9 cellular contexts compared by ENCODE assay signal in the genomic region with DNA sequence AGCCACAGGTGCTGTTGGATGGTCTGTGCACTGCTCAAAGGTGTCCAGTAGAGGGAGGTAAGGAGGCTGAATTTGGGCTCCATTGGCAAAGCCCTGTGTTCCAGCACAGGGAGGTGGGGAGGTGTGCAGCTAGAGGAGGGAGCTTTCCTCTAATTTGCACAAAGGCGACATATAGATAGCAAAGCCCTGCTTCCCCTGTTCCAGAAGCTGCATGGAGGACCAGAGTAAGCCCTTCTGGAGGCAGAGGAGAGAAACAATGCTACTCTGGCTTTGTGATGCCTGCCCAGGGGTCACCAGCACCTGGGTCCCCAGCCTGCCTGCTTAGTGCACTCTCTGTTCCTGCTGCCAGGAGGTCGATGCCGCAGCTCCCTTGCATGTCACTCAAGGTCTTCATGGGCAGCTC. TPM values are rescaled to one million over a fixed set of nuclear protein-coding genes. Genes with fewer than 3 reads are reported as not detected.
A peak's percentile ranks its signal among the peaks of the same experiment; 100 is the strongest.
DNase-seq lines count a peak whose midpoint lies in the region; ATAC-seq, FAIRE-seq and TF ChIP-seq lines count a peak whose summit lies in the region.
"Had no signal": no experiment of that assay in that cellular context is flagged by ENCODE, and none has a peak within 500 bp of the region (broad histone marks: within the 10 kb centered on the region; RNA-seq: fewer than 3 reads in every experiment).

No MANE protein-coding gene starts in this region.

- DNase-seq in CD4-positive, alpha-beta memory T cell: peak in 3 of 5 donors; percentile 9 to 11 (median 10)
- DNase-seq in GM18507 (ENCODE audit: extremely low spot score, insufficient read length, low read depth) (peak; percentile 52), NCI-H146 (lab: John Stamatoyannopoulos, UW) (peak; percentile 69), kidney (no peak), testis (peak; percentile 43), superior temporal gyrus (ENCODE audit: extremely low spot score) (no peak)
- DNase-seq in activated naive CD8-positive, alpha-beta T cell treated with anti-CD3 and anti-CD28 coated beads, Interleukin-2, amount 10 ng/mL, durations not matched to agents 7 days and 5 days: no peak

- TF ChIP-seq POLR2A in testis (IDR thresholded peaks at IDR 0.05): no peak

- no peaks in the 10 kb centered on the region for H3K4me1 ChIP-seq in CD4-positive, alpha-beta memory T cell (ENCODE audit: insufficient read depth, low read length)
- H3K4me1 ChIP-seq in kidney (ENCODE audit: control insufficient read depth in 1 of 2, insufficient read depth in 1 of 2, low read depth in 1 of 2, low read length in 2 of 2): peaks cover 0 to 7% of the 10 kb centered on the region in 2 donors
- H3K4me1 ChIP-seq in testis: no peaks in the 10 kb centered on the region

- CTCF ChIA-PET in CD4-positive, alpha-beta memory T cell (lab: Charles Lee; ENCODE audit: partially characterized antibody): interaction anchor here (1.0 to 4.5 kb wide), 6 partner anchors 12 to 244 kb away, joined by 3 to 37 read pairs (median 4); no protein-coding TSS in a partner anchor

- TF ChIP-seq CTCF in kidney (IDR thresholded peaks at IDR 0.05; ENCODE audit: borderline replicate concordance, extremely low read depth, insufficient read depth): peak; percentile 36
- TF ChIP-seq CTCF in testis (IDR thresholded peaks at IDR 0.05): peak in 1 of 3 experiments; percentile 42

- H3K9me3 Mint-ChIP-seq in CD4-positive, alpha-beta memory T cell: peaks cover 0 to 2% (median 0%) of the 10 kb centered on the region in 8 donors
- no peaks in the 10 kb centered on the region for H3K9me3 Mint-ChIP-seq in activated naive CD8-positive, alpha-beta T cell treated with anti-CD3 and anti-CD28 coated beads, Interleukin-2, amount 10 ng/mL, durations not matched to agents 7 days and 5 days

- ATAC-seq in HG02763 (IDR thresholded peaks at IDR 0.05; ENCODE audit: unreplicated experiment): peak; percentile 76
- ATAC-seq in activated naive CD8-positive, alpha-beta T cell treated with anti-CD3 and anti-CD28 coated beads, Interleukin-2, amount 10 ng/mL, durations not matched to agents 7 days and 5 days (ENCODE audit: low read depth): peak; percentile 75

- no peaks in the 10 kb centered on the region for H3K36me3 ChIP-seq in CD4-positive, alpha-beta memory T cell (ENCODE audit: insufficient read depth, low read length)
- no peaks in the 10 kb centered on the region for H3K36me3 ChIP-seq in kidney (ENCODE audit: control insufficient read depth in 1 of 2, insufficient read depth in 2 of 2, low read length in 2 of 2)
- no peaks in the 10 kb centered on the region for H3K36me3 ChIP-seq in testis (ENCODE audit: low read depth, missing control alignments)

- POLR2A ChIA-PET in CD4-positive, alpha-beta memory T cell (lab: Charles Lee; ENCODE audit: partially characterized antibody): no interaction called here
- POLR2A ChIA-PET in activated naive CD8-positive, alpha-beta T cell treated with anti-CD3 and anti-CD28 coated beads, Interleukin-2, amount 10 ng/mL, durations not matched to agents 7 days and 5 days (lab: Charles Lee): no interaction called here

- no peak overlapping the region for H3K4me3 ChIP-seq in CD4-positive, alpha-beta memory T cell (ENCODE audit: low read length in 2 of 2)
- H3K4me3 ChIP-seq in kidney (ENCODE audit: low read length in 2 of 2) (no peak overlapping the region), testis (no peak overlapping the region)

- peaks cover 25 to 32% of the 10 kb centered on the region in 2 donors for H3K27me3 Mint-ChIP-seq in CD4-positive, alpha-beta memory T cell
- H3K27me3 Mint-ChIP-seq in activated naive CD8-positive, alpha-beta T cell treated with anti-CD3 and anti-CD28 coated beads, Interleukin-2, amount 10 ng/mL, durations not matched to agents 7 days and 5 days: peaks cover 35% of the 10 kb centered on the region

- H3K4me3 Mint-ChIP-seq in CD4-positive, alpha-beta memory T cell: no peak overlapping the region
- H3K4me3 Mint-ChIP-seq in activated naive CD8-positive, alpha-beta T cell treated with anti-CD3 and anti-CD28 coated beads, Interleukin-2, amount 10 ng/mL, durations not matched to agents 7 days and 5 days: no peak overlapping the region

- no peaks in the 10 kb centered on the region for H3K36me3 Mint-ChIP-seq in CD4-positive, alpha-beta memory T cell
- H3K36me3 Mint-ChIP-seq in activated naive CD8-positive, alpha-beta T cell treated with anti-CD3 and anti-CD28 coated beads, Interleukin-2, amount 10 ng/mL, durations not matched to agents 7 days and 5 days: no peaks in the 10 kb centered on the region

- H3K27ac ChIP-seq in CD4-positive, alpha-beta memory T cell (ENCODE audit: low read depth, low read length): no peak overlapping the region
- H3K27ac ChIP-seq in kidney (ENCODE audit: low read depth in 2 of 2, low read length in 2 of 2) (no peak overlapping the region), testis (no peak overlapping the region)

- H3K4me1 Mint-ChIP-seq in CD4-positive, alpha-beta memory T cell: peaks cover 0 to 6% (median 3%) of the 10 kb centered on the region in 4 donors
- H3K4me1 Mint-ChIP-seq in activated naive CD8-positive, alpha-beta T cell treated with anti-CD3 and anti-CD28 coated beads, Interleukin-2, amount 10 ng/mL, durations not matched to agents 7 days and 5 days: peaks cover 3% of the 10 kb centered on the region

- whole genome bisulfite sequencing in testis, 2 donors: 63 to 73% methylated on average over 3 of the region's 3 CpGs

- peak; percentile 95 for FAIRE-seq in GM18507 (lab: Jason Lieb, UNC)
- FAIRE-seq in kidney (lab: Jason Lieb, UNC): no peak
- FAIRE-seq: TTC549 had no signal

- intact Hi-C loops in CD4-positive, alpha-beta memory T cell (cut with micrococcal nuclease): loop anchor here (1.0 kb wide), 1 partner anchor 48 kb away; no protein-coding TSS in a partner anchor
- intact Hi-C loops in kidney (cut with DNase I) (no loop called here), testis (cut with DNase I; ENCODE audit: low total_unique reads) (no loop called here)

- no peak overlapping the region for H3K27ac Mint-ChIP-seq in CD4-positive, alpha-beta memory T cell
- no peak overlapping the region for H3K27ac Mint-ChIP-seq in activated naive CD8-positive, alpha-beta T cell treated with anti-CD3 and anti-CD28 coated beads, Interleukin-2, amount 10 ng/mL, durations not matched to agents 7 days and 5 days

- H3K9me3 ChIP-seq in CD4-positive, alpha-beta memory T cell (ENCODE audit: control insufficient read depth in 1 of 2, low read length in 2 of 2): no peaks in the 10 kb centered on the region
- H3K9me3 ChIP-seq in kidney (ENCODE audit: control insufficient read depth in 1 of 2, low read length in 2 of 2): no peaks in the 10 kb centered on the region
- no peaks in the 10 kb centered on the region for H3K9me3 ChIP-seq in testis

- H3K27me3 ChIP-seq in CD4-positive, alpha-beta memory T cell (ENCODE audit: insufficient read depth, low read length): no peaks in the 10 kb centered on the region
- no peaks in the 10 kb centered on the region for H3K27me3 ChIP-seq in testis

- H3K9ac ChIP-seq in kidney (ENCODE audit: low read length in 2 of 2): no peak overlapping the region

RNA-seq across cellular contexts. Expression of gene ARHGAP22, which starts 3.4 kb away (rescaled TPM):
- total RNA-seq in CD4-positive, alpha-beta memory T cell: under 1 TPM; 0.20 to 0.83 TPM
- polyA plus RNA-seq in CD4-positive, alpha-beta memory T cell: not detected
- under 1 TPM; 0.26 to 0.30 TPM for total RNA-seq in activated naive CD8-positive, alpha-beta T cell treated with anti-CD3 and anti-CD28 coated beads, Interleukin-2, amount 10 ng/mL, durations not matched to agents 7 days and 5 days
- total RNA-seq in kidney (6.6 TPM), testis (10 to 100 TPM in 1 of 2 donors, 1 to 10 TPM in 1; 6.2 to 11.9 TPM)
- polyA plus RNA-seq in kidney (ENCODE audit: insufficient read depth, low read depth, low replicate concordance) (0.62 TPM), testis (ENCODE audit: insufficient read depth, low read depth, low replicate concordance) (8.8 TPM)

Comparison
In these comparisons a context has a peak if more than half of its experiments do, and no peak if none do; other contexts are left out.
1. DNase-seq: peak in CD4-positive, alpha-beta memory T cell (3 of 5), GM18507 (single experiment), NCI-H146 (single experiment) and testis (single experiment); none in activated naive CD8-positive, alpha-beta T cell treated with anti-CD3 and anti-CD28 coated beads, Interleukin-2, amount 10 ng/mL, durations not matched to agents 7 days and 5 days (single experiment), kidney (single experiment) and superior temporal gyrus (single experiment).